11 cellular contexts compared by ENCODE assay signal in genomic region chr14:105862581-105863239, GRCh38.
A peak's percentile ranks its signal among the peaks of the same experiment; 100 is the strongest.
DNase-seq lines count a peak whose midpoint lies in the region; ATAC-seq and TF ChIP-seq lines count a peak whose summit lies in the region.
"Had no signal": no experiment of that assay in that cellular context is flagged by ENCODE, and none has a peak within 500 bp of the region (broad histone marks: within the 10 kb centered on the region; RNA-seq: fewer than 3 reads in every experiment).

No MANE protein-coding gene starts in this region.

- POLR2A ChIA-PET in OCI-LY7 (lab: Charles Lee), result interaction anchor here (1.0 to 2.0 kb wide), 4 partner anchors 323 to 333 kb away, joined by 3 to 13 read pairs (median 10); no protein-coding TSS in a partner anchor

- ATAC-seq in central memory CD8-positive, alpha-beta T cell (replicated peaks; ENCODE audit: extremely low read depth, poor library complexity, severe bottlenecking), result no peak
- no peak for ATAC-seq in foreskin keratinocyte
- no peak for ATAC-seq in GM19467 (IDR thresholded peaks at IDR 0.05; ENCODE audit: unreplicated experiment)
- ATAC-seq: PC-3 had no signal

- H3K9me2 ChIP-seq in OCI-LY7 (ENCODE audit: insufficient read depth, low read length), result no peaks in the 10 kb centered on the region

- CTCF ChIA-PET in OCI-LY7 (lab: Charles Lee; ENCODE audit: unreplicated experiment), result no interaction called here

- H3K4me1 ChIP-seq in OCI-LY7 (ENCODE audit: insufficient read depth, low read length, poor library complexity, severe bottlenecking) (no peaks in the 10 kb centered on the region), testis (no peaks in the 10 kb centered on the region), foreskin keratinocyte (no peaks in the 10 kb centered on the region)

- TSS peak; percentile 94 for BruUV-seq in OCI-LY7 (replicated peaks; lab: Mats Ljungman, UMichigan)

- peak overlapping the region; percentile 72 for H3K27ac Mint-ChIP-seq in central memory CD8-positive, alpha-beta T cell (ENCODE audit: low read depth)
- H3K27ac Mint-ChIP-seq: nephron had no signal

- intact Hi-C loops in OCI-LY7 (cut with micrococcal nuclease; ENCODE audit: unreplicated experiment), result no loop called here
- intact Hi-C loops in testis (cut with DNase I; ENCODE audit: low total_unique reads), result no loop called here

- TF ChIP-seq CTCF in OCI-LY7 (conservative IDR thresholded peaks at IDR 0.05; ENCODE audit: low read length) (no peak), testis (IDR thresholded peaks at IDR 0.05) (no peak), foreskin keratinocyte (conservative IDR thresholded peaks at IDR 0.05) (no peak)

- H3K4me3 ChIP-seq in OCI-LY7 (ENCODE audit: low read depth, low read length, poor library complexity, severe bottlenecking) (peak overlapping the region; percentile 100), testis (no peak overlapping the region)

- H3K9me3 Mint-ChIP-seq in central memory CD8-positive, alpha-beta T cell, result no peaks in the 10 kb centered on the region

- peaks cover 31% of the 10 kb centered on the region for H3K4me1 Mint-ChIP-seq in central memory CD8-positive, alpha-beta T cell
- H3K4me1 Mint-ChIP-seq: nephron had no signal

- peak overlapping the region; percentile 46 for H3K4me3 Mint-ChIP-seq in central memory CD8-positive, alpha-beta T cell
- H3K4me3 Mint-ChIP-seq: nephron had no signal

- no peaks in the 10 kb centered on the region for H3K27me3 Mint-ChIP-seq in central memory CD8-positive, alpha-beta T cell

- peaks cover 10% of the 10 kb centered on the region for H3K36me3 Mint-ChIP-seq in central memory CD8-positive, alpha-beta T cell (ENCODE audit: insufficient read depth)

- H3K9me3 ChIP-seq in OCI-LY7 (ENCODE audit: low read length) (no peaks in the 10 kb centered on the region), testis (no peaks in the 10 kb centered on the region)

- H3K27me3 ChIP-seq in testis (no peaks in the 10 kb centered on the region), foreskin keratinocyte (no peaks in the 10 kb centered on the region)

- H4K20me1 ChIP-seq in OCI-LY7 (ENCODE audit: insufficient read depth, low read length), result peaks cover 8% of the 10 kb centered on the region; the same call in 1 of the 2 replicates

- WGBS in testis, 2 donors, result 83 to 85% methylated on average over 19 to 20 of the region's 20 CpGs

- H3K79me2 ChIP-seq in OCI-LY7 (ENCODE audit: insufficient read depth, low read depth, low read length), result peaks cover 51% of the 10 kb centered on the region

- H3K4me2 ChIP-seq in OCI-LY7 (ENCODE audit: low read length), result peak overlapping the region; percentile 87

- peaks cover 53% of the 10 kb centered on the region for H3K36me3 ChIP-seq in OCI-LY7 (ENCODE audit: insufficient read depth, low read length)
- no peaks in the 10 kb centered on the region for H3K36me3 ChIP-seq in testis (ENCODE audit: low read depth, missing control alignments)

- H3K27ac ChIP-seq in OCI-LY7 (ENCODE audit: low read depth, low read length, poor library complexity, severe bottlenecking) (peak overlapping the region; percentile 100), testis (no peak overlapping the region), foreskin keratinocyte (no peak overlapping the region)

- no peak for TF ChIP-seq POLR2A in testis (IDR thresholded peaks at IDR 0.05)

- no peak overlapping the region for H2AFZ ChIP-seq in OCI-LY7 (ENCODE audit: low read length)

- peak; percentile 57 for DNase-seq in activated effector memory CD4-positive, alpha-beta T cell treated with anti-CD3 and anti-CD28 coated beads, Interleukin-2, amount 50 U/mL, for 16 hours
- no peak for DNase-seq in activated effector memory CD4-positive, alpha-beta T cell treated with Interleukin-2 at 50 U/mL for 16 hours
- DNase-seq in OCI-LY7 (ENCODE audit: low spot score) (peak; percentile 80), testis (peak; percentile 4), foreskin keratinocyte (no peak), superior temporal gyrus (ENCODE audit: extremely low spot score) (no peak)
- DNase-seq in central memory CD8-positive, alpha-beta T cell (ENCODE audit: low spot score in 2 of 2), result no peak
- DNase-seq: GF-D8, PC-3 had no signal

Comparison
In these comparisons a context has a peak if more than half of its experiments do, and no peak if none do; other contexts are left out.
1. DNase-seq: peak in activated effector memory CD4-positive, alpha-beta T cell treated with anti-CD3 and anti-CD28 coated beads, Interleukin-2, amount 50 U/mL, for 16 hours (single experiment), OCI-LY7 (single experiment) and testis (single experiment); none in activated effector memory CD4-positive, alpha-beta T cell treated with Interleukin-2 at 50 U/mL for 16 hours (single experiment), central memory CD8-positive, alpha-beta T cell (0 of 2), foreskin keratinocyte (0 of 2) and superior temporal gyrus (single experiment).